8 cellular contexts compared by ENCODE assay signal in genomic region chr3:184562146-184562861, GRCh38. TPM values are rescaled to one million over a fixed set of nuclear protein-coding genes. Genes with fewer than 3 reads are reported as not detected.
DNase-seq lines count a peak whose midpoint lies in the region; ATAC-seq and TF ChIP-seq lines count a peak whose summit lies in the region.

No MANE protein-coding gene starts in this region.

- no peak for TF ChIP-seq CTCF in body of pancreas (IDR thresholded peaks at IDR 0.05)

- ATAC-seq in body of pancreas = peak; percentile 12
- peak; percentile 33 for ATAC-seq in left lobe of liver
- no peak for ATAC-seq in HG03442 (IDR thresholded peaks at IDR 0.05; ENCODE audit: unreplicated experiment)
- ATAC-seq in HG03280 (IDR thresholded peaks at IDR 0.05; ENCODE audit: unreplicated experiment) = no peak

- DNase-seq in NCI-H2227 (lab: John Stamatoyannopoulos, UW; ENCODE audit: unreplicated experiment) = peak; percentile 55
- no peak for DNase-seq in NCI-H2227 treated with DMSO at 0.1 percent for 48 hours (lab: John Stamatoyannopoulos, UW)
- DNase-seq in body of pancreas = no peak
- DNase-seq in left lobe of liver (ENCODE audit: low spot score) = no peak
- no peak for DNase-seq in NCI-H1694 (lab: John Stamatoyannopoulos, UW)

- no peak for TF ChIP-seq POLR2A in body of pancreas (IDR thresholded peaks at IDR 0.05)

- H3K27ac ChIP-seq in body of pancreas (peak overlapping the region; percentile 35 to 90 (median 82)), stomach smooth muscle (ENCODE audit: low read length) (peak overlapping the region; percentile 87)

- H3K36me3 ChIP-seq in body of pancreas (replicated peaks in 1 of 2; ENCODE audit: insufficient read depth in 1 of 2, low read depth in 2 of 2) = no peaks in the 10 kb centered on the region
- H3K36me3 ChIP-seq in stomach smooth muscle (ENCODE audit: control insufficient read depth in 2 of 2, insufficient read depth in 2 of 2, low read length in 2 of 2) = no peaks in the 10 kb centered on the region

- H3K9me3 ChIP-seq in body of pancreas (no peaks in the 10 kb centered on the region), stomach smooth muscle (ENCODE audit: control insufficient read depth in 2 of 2, low read length in 2 of 2) (no peaks in the 10 kb centered on the region)

- intact Hi-C loops in body of pancreas (cut with DNase I) = no loop called here

- 4 to 13% methylated on average over 14 to 81 of the region's 84 CpGs for WGBS in body of pancreas, 2 donors

- H3K27me3 ChIP-seq in body of pancreas (no peaks in the 10 kb centered on the region), stomach smooth muscle (ENCODE audit: control insufficient read depth in 1 of 2, insufficient read depth in 2 of 2, low read length in 2 of 2) (no peaks in the 10 kb centered on the region)

- peaks cover 74% of the 10 kb centered on the region for H3K4me1 ChIP-seq in body of pancreas
- peaks cover 60% of the 10 kb centered on the region for H3K4me1 ChIP-seq in stomach smooth muscle (ENCODE audit: control insufficient read depth, insufficient read depth, low read length)

- H3K9ac ChIP-seq in stomach smooth muscle (ENCODE audit: low read length in 2 of 2) = peak overlapping the region in 1 of 2 donors; percentile 36

- peak overlapping the region; percentile 54 to 65 for H3K4me3 ChIP-seq in body of pancreas
- H3K4me3 ChIP-seq in stomach smooth muscle (ENCODE audit: low read length in 2 of 2) = peak overlapping the region in 1 of 2 donors; percentile 77

RNA-seq across cellular contexts. Expression of gene EPHB3, which starts 0.7 kb away (rescaled TPM):
- total RNA-seq in body of pancreas (10 to 100 TPM in 1 of 2 donors, 1 to 10 TPM in 1; 7.9 to 10.1 TPM), left lobe of liver (0.65 TPM)

Comparison
In these comparisons a context has a peak if more than half of its experiments do, and no peak if none do; other contexts are left out.
1. ATAC-seq: peak in body of pancreas (single experiment) and left lobe of liver (single experiment); none in HG03442 (single experiment) and HG03280 (single experiment).